ENCODE assay signal across 21 cellular contexts in the genomic region with DNA sequence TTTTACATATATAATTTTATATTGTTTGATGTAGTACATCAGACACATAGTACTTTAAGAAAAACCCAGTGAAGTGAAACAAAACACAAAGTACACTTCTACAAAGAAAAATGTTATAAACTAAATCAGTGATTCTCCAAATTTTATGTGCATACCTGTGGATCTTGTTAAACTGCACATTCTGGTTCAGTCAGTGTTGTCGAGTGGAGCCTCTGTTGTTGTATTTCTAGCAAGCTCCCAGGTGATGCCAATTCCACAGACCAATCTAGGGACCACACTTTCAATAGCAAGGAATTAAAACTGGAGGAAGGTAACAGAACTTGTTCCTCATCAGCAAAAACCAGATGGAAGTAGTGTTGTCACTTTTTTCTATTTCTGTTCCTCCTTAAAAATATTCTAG.
"Had no signal": no experiment of that assay in that cellular context is flagged by ENCODE, and none has a peak within 500 bp of the region (broad histone marks: within the 10 kb centered on the region; RNA-seq: fewer than 3 reads in every experiment).

No MANE protein-coding gene starts in this region.

- ATAC-seq: HepG2, Right ventricle myocardium inferior, SK-N-SH treated with all-trans-retinoic acid at 6 μM for 48 hours had no signal

- DNase-seq: IMR-90, Karpas-422, KG1, MM.1S, NCI-H1092 treated with DMSO at 0.1 percent for 48 hours, NCI-H1436, NCI-H187, NCI-H2029, NCI-H2081 treated with DMSO at 0.1 percent for 48 hours, NCI-H345, NCI-H446 treated with DMSO at 0.1 percent for 48 hours, NCI-H510A treated with DMSO at 0.1 percent for 48 hours, NCI-H526, NCI-H774, PC-9, Peyer's patch, SHP77 treated with DMSO at 0.1 percent for 48 hours had no signal

- H3K4me3 ChIP-seq: PC-9, Peyer's patch, SJCRH30 had no signal

- H3K4me1 ChIP-seq: Peyer's patch had no signal

- H3K36me3 ChIP-seq: Peyer's patch, SJCRH30 had no signal

- H3K4me2 ChIP-seq: PC-9 had no signal

- H3K27me3 ChIP-seq: Peyer's patch, SJCRH30 had no signal

- H3K27ac ChIP-seq: PC-9, Peyer's patch, SJCRH30 had no signal

- H2AFZ ChIP-seq: PC-9 had no signal

- H3K9me3 ChIP-seq: Peyer's patch, SJCRH30 had no signal
